ENCODE assay signal across 12 cellular contexts in the genomic region with DNA sequence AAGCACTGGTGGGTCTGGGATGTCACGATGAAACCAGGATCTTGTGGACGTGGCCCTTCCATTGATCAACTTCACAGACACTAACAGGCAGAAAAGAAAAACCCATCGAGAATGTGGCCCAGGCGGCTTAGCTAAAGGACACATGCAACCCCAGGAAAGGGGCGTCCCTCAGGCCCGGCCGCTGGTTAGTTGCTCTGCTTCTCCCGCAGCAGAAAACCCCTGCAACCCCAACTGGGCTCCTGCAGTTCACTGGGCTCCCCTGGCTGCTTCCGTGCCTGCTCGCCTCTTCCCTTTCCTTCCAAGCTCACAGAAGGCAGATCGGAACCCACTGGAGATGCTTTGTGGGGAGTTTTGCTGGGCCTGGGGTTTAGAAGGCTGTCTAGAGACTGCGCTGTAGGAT. TPM values are rescaled to one million over a fixed set of nuclear protein-coding genes. Genes with fewer than 3 reads are reported as not detected.
DNase-seq lines count a peak whose midpoint lies in the region; ATAC-seq and TF ChIP-seq lines count a peak whose summit lies in the region.
"Had no signal": no experiment of that assay in that cellular context is flagged by ENCODE, and none has a peak within 500 bp of the region (broad histone marks: within the 10 kb centered on the region; RNA-seq: fewer than 3 reads in every experiment).

No MANE protein-coding gene starts in this region.

- H3K4me1 Mint-ChIP-seq in effector memory CD8-positive, alpha-beta T cell (ENCODE audit: low read depth in 2 of 2), result peaks cover 5 to 6% of the 10 kb centered on the region in 2 donors
- peaks cover 9 to 34% (median 13%) of the 10 kb centered on the region in 4 donors for H3K4me1 Mint-ChIP-seq in naive thymus-derived CD8-positive, alpha-beta T cell

- no peaks in the 10 kb centered on the region for H3K27me3 ChIP-seq in breast epithelium
- peaks cover 18% of the 10 kb centered on the region for H3K27me3 ChIP-seq in mammary epithelial cell (ENCODE audit: insufficient read depth, low read length)
- H3K27me3 ChIP-seq in uterus, result no peaks in the 10 kb centered on the region

- CTCF ChIA-PET in mammary epithelial cell (lab: Charles Lee; ENCODE audit: low non-redundant PET), result no interaction called here

- H3K9ac ChIP-seq in mammary epithelial cell (ENCODE audit: insufficient read depth, low read length), result no peak overlapping the region

- ATAC-seq in effector memory CD8-positive, alpha-beta T cell (replicated peaks), result no peak
- no peak for ATAC-seq in naive thymus-derived CD8-positive, alpha-beta T cell

- no peaks in the 10 kb centered on the region for H3K79me2 ChIP-seq in mammary epithelial cell (ENCODE audit: insufficient read depth, low read length)

- H3K27ac Mint-ChIP-seq in effector memory CD8-positive, alpha-beta T cell, result no peak overlapping the region
- no peak overlapping the region for H3K27ac Mint-ChIP-seq in naive thymus-derived CD8-positive, alpha-beta T cell

- no peak overlapping the region for H3K4me2 ChIP-seq in mammary epithelial cell (ENCODE audit: insufficient read depth, low read depth, low read length)

- TF ChIP-seq CTCF in breast epithelium (IDR thresholded peaks at IDR 0.05), result no peak
- no peak for TF ChIP-seq CTCF in mammary epithelial cell (conservative IDR thresholded peaks at IDR 0.05 in 1 of 2, IDR thresholded peaks at IDR 0.05 in 1 of 2; ENCODE audit: extremely low read depth in 1 of 2, insufficient read depth in 1 of 2, low read depth in 1 of 2, low read length in 2 of 2)
- no peak for TF ChIP-seq CTCF in uterus (IDR thresholded peaks at IDR 0.05)

- DNase-seq in breast epithelium (ENCODE audit: low spot score in 2 of 2) (no peak), mammary epithelial cell (no peak), uterus (no peak), NCI-H1105 treated with DMSO at 0.1 percent for 48 hours (lab: John Stamatoyannopoulos, UW) (no peak), SK-N-DZ (ENCODE audit: low spot score) (no peak), EL (no peak)
- DNase-seq in effector memory CD8-positive, alpha-beta T cell, result no peak
- DNase-seq in naive thymus-derived CD8-positive, alpha-beta T cell, result no peak
- DNase-seq: amniotic stem cell, SW 1271 had no signal

- no peak overlapping the region for H2AFZ ChIP-seq in mammary epithelial cell (ENCODE audit: low read depth, low read length)

- 96% methylated on average over 7 of the region's 12 CpGs for WGBS in mammary epithelial cell (ENCODE audit: low coverage, missing lambda C conversion rate)

- peak overlapping the region; percentile 67 to 70 for H3K4me3 Mint-ChIP-seq in effector memory CD8-positive, alpha-beta T cell
- H3K4me3 Mint-ChIP-seq in naive thymus-derived CD8-positive, alpha-beta T cell, result peak overlapping the region; percentile 38 to 86 (median 76)

- H4K20me1 ChIP-seq in mammary epithelial cell (ENCODE audit: insufficient read depth, low read length), result no peaks in the 10 kb centered on the region

- H3K36me3 ChIP-seq in breast epithelium, result no peaks in the 10 kb centered on the region
- no peaks in the 10 kb centered on the region for H3K36me3 ChIP-seq in mammary epithelial cell (ENCODE audit: insufficient read depth, low read length)
- no peaks in the 10 kb centered on the region for H3K36me3 ChIP-seq in uterus

- TF ChIP-seq POLR2A in breast epithelium (IDR thresholded peaks at IDR 0.05) (no peak), uterus (IDR thresholded peaks at IDR 0.05) (no peak)

- H3K9me3 Mint-ChIP-seq in effector memory CD8-positive, alpha-beta T cell, result peaks cover 0 to 1% of the 10 kb centered on the region in 2 donors
- H3K9me3 Mint-ChIP-seq in naive thymus-derived CD8-positive, alpha-beta T cell, result peaks cover 0 to 10% (median 4%) of the 10 kb centered on the region in 9 donors

- dilution Hi-C loops in mammary epithelial cell (cut with HindIII; ENCODE audit: low sequenced_read_pairs), result loop anchor here (5.0 to 10.0 kb wide), 2 partner anchors 48 to 55 kb away; no protein-coding TSS in a partner anchor

- no peaks in the 10 kb centered on the region for H3K4me1 ChIP-seq in breast epithelium
- H3K4me1 ChIP-seq in mammary epithelial cell (ENCODE audit: insufficient read depth, low read length), result peaks cover 5% of the 10 kb centered on the region
- H3K4me1 ChIP-seq in uterus, result no peaks in the 10 kb centered on the region

- peak overlapping the region in 1 of 2 donors; percentile 59 for H3K27ac ChIP-seq in breast epithelium
- H3K27ac ChIP-seq in mammary epithelial cell (ENCODE audit: insufficient read depth, low read depth, low read length), result no peak overlapping the region
- peak overlapping the region; percentile 59 to 67 for H3K27ac ChIP-seq in uterus
- H3K27ac ChIP-seq: epithelial cell of prostate had no signal

- intact Hi-C loops in breast epithelium (cut with DNase I; ENCODE audit: low total_unique reads) (no loop called here), mammary epithelial cell (cut with micrococcal nuclease) (no loop called here), uterus (cut with DNase I; ENCODE audit: low total_unique reads) (no loop called here)

- H3K36me3 Mint-ChIP-seq in effector memory CD8-positive, alpha-beta T cell (ENCODE audit: insufficient read depth), result no peaks in the 10 kb centered on the region
- peaks cover 2 to 7% (median 4%) of the 10 kb centered on the region in 3 donors for H3K36me3 Mint-ChIP-seq in naive thymus-derived CD8-positive, alpha-beta T cell

- POLR2A ChIA-PET in naive thymus-derived CD8-positive, alpha-beta T cell (lab: Charles Lee), result no interaction called here

- no TSS peak for BruUV-seq in mammary epithelial cell (replicated peaks; lab: Mats Ljungman, UMichigan)

- peaks cover 0 to 5% of the 10 kb centered on the region in 2 donors for H3K9me3 ChIP-seq in breast epithelium
- no peaks in the 10 kb centered on the region for H3K9me3 ChIP-seq in mammary epithelial cell (replicated peaks; ENCODE audit: insufficient read depth, low read length)
- no peaks in the 10 kb centered on the region for H3K9me3 ChIP-seq in uterus

- in situ Hi-C loops in mammary epithelial cell (cut with MboI; ENCODE audit: low sequenced_read_pairs in 2 of 2), result no loop called here

- H3K27me3 Mint-ChIP-seq in effector memory CD8-positive, alpha-beta T cell, result peaks cover 55 to 62% of the 10 kb centered on the region in 2 donors
- peaks cover 7 to 35% (median 23%) of the 10 kb centered on the region in 5 donors for H3K27me3 Mint-ChIP-seq in naive thymus-derived CD8-positive, alpha-beta T cell

- H3K4me3 ChIP-seq in breast epithelium (peak overlapping the region; percentile 63 to 91 (median 67)), mammary epithelial cell (replicated peaks in 1 of 3; ENCODE audit: insufficient read depth in 1 of 3, low read depth in 2 of 3, low read length in 3 of 3) (no peak overlapping the region), uterus (peak overlapping the region; percentile 57 to 69)

RNA-seq across cellular contexts. Expression of a gene that starts 1.1 kb away (rescaled TPM):
- total RNA-seq in breast epithelium (10 to 100 TPM; 10.1 to 22.6 (median 20.5) TPM), mammary epithelial cell (1 to 10 TPM; 1.1 to 2.5 TPM), uterus (10 to 100 TPM; 26.3 to 65.8 (median 48.0) TPM)
- polyA plus RNA-seq in mammary epithelial cell, result 0.20 TPM
- polyA minus RNA-seq in mammary epithelial cell, result not detected
- total RNA-seq in naive thymus-derived CD8-positive, alpha-beta T cell, result under 1 TPM in 1 of 2 experiments, not detected in 1; 0.14 TPM
- under 1 TPM in 1 of 3 donors, not detected in 2; 0.09 TPM for polyA plus RNA-seq in naive thymus-derived CD8-positive, alpha-beta T cell
- 4.3 and 6.2 TPM in 2 replicates for polyA plus RNA-seq in SK-N-DZ (2014; cell fraction: cytosol; rRNA removed)
- polyA plus RNA-seq in SK-N-DZ (2014; cell fraction: nucleus; rRNA removed), result 7.3 and 8.1 TPM in 2 replicates
- total RNA-seq: osteocyte had no signal

Comparison
In these comparisons a context has a peak if more than half of its experiments do, and no peak if none do; other contexts are left out.
1. H3K4me3 ChIP-seq: peak in breast epithelium (3 of 3) and uterus (2 of 2); none in mammary epithelial cell (0 of 3).